23 cellular contexts compared by ENCODE assay signal in genomic region chr1:179770887-179771502, GRCh38. TPM values are rescaled to one million over a fixed set of nuclear protein-coding genes. Genes with fewer than 3 reads are reported as not detected.
DNase-seq lines count a peak whose midpoint lies in the region; ATAC-seq and TF ChIP-seq lines count a peak whose summit lies in the region.
"Had no signal": no experiment of that assay in that cellular context is flagged by ENCODE, and none has a peak within 500 bp of the region (broad histone marks: within the 10 kb centered on the region; RNA-seq: fewer than 3 reads in every experiment).

No MANE protein-coding gene starts in this region.

- WGBS in endodermal cell (ENCODE audit: insufficient coverage in 1 of 2, insufficient read length in 1 of 2), 2 experiments = 81 to 86% methylated on average over 4 to 9 of the region's 9 CpGs

- no peaks in the 10 kb centered on the region for H3K9me3 ChIP-seq in endodermal cell (ENCODE audit: control insufficient read depth, low read length)
- H3K9me3 ChIP-seq in neural progenitor cell (ENCODE audit: low read depth) = no peaks in the 10 kb centered on the region
- H3K9me3 ChIP-seq: transverse colon had no signal

- H3K36me3 Mint-ChIP-seq in endodermal cell (ENCODE audit: low read depth) (no peaks in the 10 kb centered on the region), neural progenitor cell (no peaks in the 10 kb centered on the region)
- H3K36me3 Mint-ChIP-seq: activated naive CD4-positive, alpha-beta T cell treated with anti-CD3 and anti-CD28 coated beads, Interleukin-2, amount 50 U/mL, for 72 hours had no signal

- H3K27me3 Mint-ChIP-seq in endodermal cell (ENCODE audit: insufficient read depth) (no peaks in the 10 kb centered on the region), neural progenitor cell (ENCODE audit: insufficient read depth, low read depth) (peaks cover 14% of the 10 kb centered on the region)
- peaks cover 10% of the 10 kb centered on the region for H3K27me3 Mint-ChIP-seq in stimulated activated naive CD8-positive, alpha-beta T cell treated with anti-CD3 and anti-CD28 coated beads, Interleukin-15, amount 100 ng/mL, for 72 hours

- no peak overlapping the region for H2AFZ ChIP-seq in neural progenitor cell (replicated peaks)

- H3K9me3 Mint-ChIP-seq in endodermal cell (peaks cover 6% of the 10 kb centered on the region), neural progenitor cell (peaks cover 17% of the 10 kb centered on the region)
- H3K9me3 Mint-ChIP-seq in stimulated activated naive CD8-positive, alpha-beta T cell treated with anti-CD3 and anti-CD28 coated beads, Interleukin-15, amount 100 ng/mL, for 72 hours = no peaks in the 10 kb centered on the region
- H3K9me3 Mint-ChIP-seq: T-helper 2 cell treated with Interferon-gamma antibody and Interleukin-4, amounts not matched to agents 5 μg/mL and 100 μg/mL, for 36 hours had no signal

- no peak for ATAC-seq in stimulated activated naive CD8-positive, alpha-beta T cell treated with anti-CD3 and anti-CD28 coated beads, Interleukin-15, amount 100 ng/mL, for 72 hours
- no peak for ATAC-seq in GM21786 (IDR thresholded peaks at IDR 0.05; ENCODE audit: unreplicated experiment)
- ATAC-seq: activated naive CD4-positive, alpha-beta T cell treated with anti-CD3 and anti-CD28 coated beads, Interleukin-2, amount 50 U/mL, for 72 hours; activated T-cell treated with anti-CD3 and anti-CD28 coated beads, Interleukin-2, amount 50 U/mL, for 72 hours; K562 had no signal

- no peaks in the 10 kb centered on the region for H3K4me1 ChIP-seq in endodermal cell (ENCODE audit: control insufficient read depth, insufficient read depth, low read length)
- H3K4me1 ChIP-seq in neural progenitor cell = no peaks in the 10 kb centered on the region
- H3K4me1 ChIP-seq: SJSA1, stomach, transverse colon had no signal

- H3K27ac Mint-ChIP-seq in endodermal cell (no peak overlapping the region), neural progenitor cell (no peak overlapping the region)
- H3K27ac Mint-ChIP-seq in stimulated activated naive CD8-positive, alpha-beta T cell treated with anti-CD3 and anti-CD28 coated beads, Interleukin-15, amount 100 ng/mL, for 72 hours = no peak overlapping the region
- H3K27ac Mint-ChIP-seq: activated naive CD4-positive, alpha-beta T cell treated with anti-CD3 and anti-CD28 coated beads, Interleukin-2, amount 50 U/mL, for 72 hours; activated T-cell treated with anti-CD3 and anti-CD28 coated beads, Interleukin-2, amount 50 U/mL, for 72 hours; T-helper 2 cell treated with Interferon-gamma antibody and Interleukin-4, amounts not matched to agents 5 μg/mL and 100 μg/mL, for 36 hours had no signal

- H3K4me3 Mint-ChIP-seq in endodermal cell = no peak overlapping the region
- H3K4me3 Mint-ChIP-seq in neural progenitor cell = no peak overlapping the region
- H3K4me3 Mint-ChIP-seq in stimulated activated naive CD8-positive, alpha-beta T cell treated with anti-CD3 and anti-CD28 coated beads, Interleukin-15, amount 100 ng/mL, for 72 hours = no peak overlapping the region
- H3K4me3 Mint-ChIP-seq: activated T-cell treated with anti-CD3 and anti-CD28 coated beads, Interleukin-2, amount 50 U/mL, for 72 hours; T-helper 2 cell treated with Interferon-gamma antibody and Interleukin-4, amounts not matched to agents 5 μg/mL and 100 μg/mL, for 36 hours had no signal

- H3F3A ChIP-seq in neural progenitor cell (ENCODE audit: low read depth) = no peaks in the 10 kb centered on the region

- H3K4me3 ChIP-seq in LNCaP clone FGC (ENCODE audit: low read depth, low read length) = no peak overlapping the region
- H3K4me3 ChIP-seq in endodermal cell (ENCODE audit: low read length) = no peak overlapping the region
- no peak overlapping the region for H3K4me3 ChIP-seq in neural progenitor cell
- H3K4me3 ChIP-seq: coronary artery, K562, lung, SJSA1, stomach, transverse colon had no signal

- TF ChIP-seq CTCF in LNCaP clone FGC (IDR thresholded peaks at IDR 0.05; ENCODE audit: control insufficient read depth, extremely low read depth, insufficient read depth) (peak; percentile 22; the same call in 1 of the 2 replicates), endodermal cell (conservative IDR thresholded peaks at IDR 0.05) (peak; percentile 57), neural progenitor cell (IDR thresholded peaks at IDR 0.05) (peak; percentile 10)

- no peaks in the 10 kb centered on the region for H3K27me3 ChIP-seq in endodermal cell (ENCODE audit: control insufficient read depth, insufficient read depth, low read length, poor library complexity, severe bottlenecking)
- no peaks in the 10 kb centered on the region for H3K27me3 ChIP-seq in neural progenitor cell
- H3K27me3 ChIP-seq: SJSA1, stomach, transverse colon had no signal

- H3K27ac ChIP-seq in endodermal cell (ENCODE audit: low read depth, low read length) = no peak overlapping the region
- no peak overlapping the region for H3K27ac ChIP-seq in neural progenitor cell
- H3K27ac ChIP-seq: coronary artery, SJSA1, stomach, transverse colon had no signal

- no peaks in the 10 kb centered on the region for H3K4me1 Mint-ChIP-seq in endodermal cell
- H3K4me1 Mint-ChIP-seq in neural progenitor cell = peaks cover 5% of the 10 kb centered on the region
- H3K4me1 Mint-ChIP-seq in stimulated activated naive CD8-positive, alpha-beta T cell treated with anti-CD3 and anti-CD28 coated beads, Interleukin-15, amount 100 ng/mL, for 72 hours = no peaks in the 10 kb centered on the region

- H3K36me3 ChIP-seq in endodermal cell (ENCODE audit: control insufficient read depth, insufficient read depth, low read length) (no peaks in the 10 kb centered on the region), neural progenitor cell (no peaks in the 10 kb centered on the region)
- H3K36me3 ChIP-seq: SJSA1, stomach, transverse colon had no signal

- H3K4me2 ChIP-seq in neural progenitor cell = no peak overlapping the region

- H3K79me2 ChIP-seq in neural progenitor cell (ENCODE audit: low read depth) = no peaks in the 10 kb centered on the region

- DNase-seq in DMS114 treated with DMSO at 0.1 percent for 48 hours (lab: John Stamatoyannopoulos, UW; ENCODE audit: unreplicated experiment) (peak; percentile 1), LNCaP clone FGC (ENCODE audit: low read depth) (no peak), endodermal cell (no peak), neural progenitor cell (ENCODE audit: low spot score) (no peak), globus pallidus (ENCODE audit: low spot score) (no peak)
- no peak for DNase-seq in stimulated activated naive CD8-positive, alpha-beta T cell treated with anti-CD3 and anti-CD28 coated beads, Interleukin-15, amount 100 ng/mL, for 72 hours
- DNase-seq: activated CD4-positive, CD25-positive, alpha-beta regulatory T cell; activated CD8-positive, alpha-beta memory T cell treated with anti-CD3 and anti-CD28 coated beads for 24 hours; activated T-cell treated with anti-CD3 and anti-CD28 coated beads, Interleukin-2, amount 50 U/mL, for 72 hours; C1 segment of cervical spinal cord; NCI-H2227 treated with DMSO at 0.1 percent for 48 hours; NCI-H82; stimulated activated CD4-positive, alpha-beta T cell treated with anti-CD3 and anti-CD28 coated beads, Interleukin-4, amount 100 ng/mL, for 24 hours; stomach; transverse colon had no signal

- no peaks in the 10 kb centered on the region for H4K20me1 ChIP-seq in neural progenitor cell (ENCODE audit: low read depth)

- H3K9ac ChIP-seq in endodermal cell (ENCODE audit: extremely low read depth, low read length, poor library complexity, severe bottlenecking) (no peak overlapping the region), neural progenitor cell (no peak overlapping the region)

RNA-seq across cellular contexts. Expression of gene FAM163A, which starts 27.9 kb away (rescaled TPM):
- total RNA-seq in endodermal cell (not detected), neural progenitor cell (ENCODE audit: low replicate concordance) (0.11 and 0.40 TPM in 2 replicates)
- polyA plus RNA-seq in endodermal cell (2013, experiment 1 of 2) = 0.61 TPM
- polyA plus RNA-seq in endodermal cell (2013, experiment 2 of 2) = 0.50 TPM
- total RNA-seq: activated naive CD4-positive, alpha-beta T cell treated with anti-CD3 and anti-CD28 coated beads, Interleukin-2, amount 50 U/mL, for 72 hours; activated T-cell treated with anti-CD3 and anti-CD28 coated beads, Interleukin-2, amount 50 U/mL, for 72 hours; K562; renal cortical epithelial cell; SJSA1 had no signal
- polyA plus RNA-seq: K562, lung had no signal
